ENCODE assay signal across 17 cellular contexts in genomic region chr7:81503771-81504170, GRCh38.
DNase-seq lines count a peak whose midpoint lies in the region; ATAC-seq, FAIRE-seq and TF ChIP-seq lines count a peak whose summit lies in the region.
"Had no signal": no experiment of that assay in that cellular context is flagged by ENCODE, and none has a peak within 500 bp of the region (broad histone marks: within the 10 kb centered on the region; RNA-seq: fewer than 3 reads in every experiment).

No MANE protein-coding gene starts in this region.

- peak; percentile 67 for FAIRE-seq in A204.1 (lab: Jason Lieb, UNC)
- peak; percentile 43 for FAIRE-seq in islet of Langerhans (lab: Jason Lieb, UNC)
- FAIRE-seq: A549, GM12892, GM18507 had no signal

- H3K4me2 ChIP-seq in PC-3 (ENCODE audit: low read length) = no peak overlapping the region
- H3K4me2 ChIP-seq: A549 had no signal

- H3K27ac Mint-ChIP-seq in WTC11 = no peak overlapping the region
- H3K27ac Mint-ChIP-seq: CD4-positive, alpha-beta T cell had no signal

- H3K27me3 Mint-ChIP-seq in WTC11 (ENCODE audit: low read depth) = no peaks in the 10 kb centered on the region
- H3K27me3 Mint-ChIP-seq: CD4-positive, alpha-beta T cell had no signal

- DNase-seq in WTC11 (ENCODE audit: low spot score) = no peak
- no peak for DNase-seq in NCI-H187 (lab: John Stamatoyannopoulos, UW)
- DNase-seq in PC-3 = no peak
- DNase-seq: AML-193; Caco-2; CD4-positive, alpha-beta T cell; GDM1; GM23248 had no signal

- no peaks in the 10 kb centered on the region for H3K9me3 ChIP-seq in PC-3 (ENCODE audit: low read length)
- H3K9me3 ChIP-seq: A549, Caco-2, HAP-1 had no signal

- no peak overlapping the region for H3K4me3 Mint-ChIP-seq in WTC11
- H3K4me3 Mint-ChIP-seq: CD4-positive, alpha-beta T cell had no signal

- no peaks in the 10 kb centered on the region for H3K79me2 ChIP-seq in PC-3 (ENCODE audit: low read length)

- H3K9me2 ChIP-seq in PC-3 (replicated peaks; ENCODE audit: low read length) = no peaks in the 10 kb centered on the region

- no peaks in the 10 kb centered on the region for H3K36me3 ChIP-seq in PC-3 (ENCODE audit: low read depth, low read length)
- H3K36me3 ChIP-seq: HAP-1 had no signal

- H3F3A ChIP-seq in PC-3 (ENCODE audit: low read length, unreplicated experiment) = no peaks in the 10 kb centered on the region

- no peak overlapping the region for H2AFZ ChIP-seq in PC-3 (ENCODE audit: low read length)
- H2AFZ ChIP-seq: GM23248 had no signal

- no peaks in the 10 kb centered on the region for H4K20me1 ChIP-seq in PC-3 (ENCODE audit: low read length)

- POLR2A ChIA-PET in WTC11 (lab: Charles Lee) = no interaction called here
- POLR2A ChIA-PET in PC-3 (lab: Charles Lee; ENCODE audit: unreplicated experiment) = no interaction called here

- H3K27me3 ChIP-seq in PC-3 (ENCODE audit: low read length) = no peaks in the 10 kb centered on the region

- H3K36me3 Mint-ChIP-seq in WTC11 = no peaks in the 10 kb centered on the region

- no TSS peak for BruUV-seq in PC-3 (replicated peaks; lab: Mats Ljungman, UMichigan)

- H3K4me1 Mint-ChIP-seq in WTC11 = peaks cover 20% of the 10 kb centered on the region

- ATAC-seq in WTC11 (no peak), GM21717 (IDR thresholded peaks at IDR 0.05; ENCODE audit: unreplicated experiment) (no peak), PC-3 (no peak), GM21576 (IDR thresholded peaks at IDR 0.05; ENCODE audit: unreplicated experiment) (no peak)
- ATAC-seq: A549 had no signal

- TF ChIP-seq CTCF in WTC11 (IDR thresholded peaks at IDR 0.05) (no peak), PC-3 (conservative IDR thresholded peaks at IDR 0.05; ENCODE audit: low read depth, low read length) (no peak)

- no peaks in the 10 kb centered on the region for H3K9me3 Mint-ChIP-seq in WTC11
- H3K9me3 Mint-ChIP-seq: CD4-positive, alpha-beta T cell had no signal

- intact Hi-C loops in PC-3 (cut with micrococcal nuclease) = no loop called here

- H3K9ac ChIP-seq in PC-3 (ENCODE audit: low read length) = no peak overlapping the region
- H3K9ac ChIP-seq: GM23248 had no signal

- H3K27ac ChIP-seq in PC-3 (ENCODE audit: low read length) = no peak overlapping the region
- H3K27ac ChIP-seq: A549, C4-2B, GM23248 had no signal

- CTCF ChIA-PET in WTC11 (lab: Charles Lee) = no interaction called here
- CTCF ChIA-PET in PC-3 (lab: Charles Lee) = no interaction called here

- H3K4me1 ChIP-seq in PC-3 (ENCODE audit: insufficient read depth, low read length) = peaks cover 18% of the 10 kb centered on the region
- H3K4me1 ChIP-seq: Caco-2, HAP-1 had no signal

- H3K4me3 ChIP-seq in PC-3 (ENCODE audit: low read length) = no peak overlapping the region
- H3K4me3 ChIP-seq: A549, GM23248, HAP-1 had no signal

TF ChIP-seq in WTC11, 78 proteins besides CTCF, POLR2A, EP300 and RAD21:
- TF ChIP-seq ATF1 (CRISPR knock-in tag; IDR thresholded peaks at IDR 0.05) (no peak), MLX (CRISPR knock-in tag; IDR thresholded peaks at IDR 0.05) (no peak), SP1 (CRISPR knock-in tag; conservative IDR thresholded peaks at IDR 0.05) (no peak), USF1 (CRISPR knock-in tag; IDR thresholded peaks at IDR 0.05) (no peak), TCF7 (CRISPR knock-in tag; IDR thresholded peaks at IDR 0.05; ENCODE audit: low read depth) (no peak), HMGA2 (CRISPR knock-in tag; IDR thresholded peaks at IDR 0.05) (peak; percentile 95), E2F5 (CRISPR knock-in tag; IDR thresholded peaks at IDR 0.05) (no peak)
